Comparison of ENCODE assay signal across 10 cellular contexts in the genomic region with DNA sequence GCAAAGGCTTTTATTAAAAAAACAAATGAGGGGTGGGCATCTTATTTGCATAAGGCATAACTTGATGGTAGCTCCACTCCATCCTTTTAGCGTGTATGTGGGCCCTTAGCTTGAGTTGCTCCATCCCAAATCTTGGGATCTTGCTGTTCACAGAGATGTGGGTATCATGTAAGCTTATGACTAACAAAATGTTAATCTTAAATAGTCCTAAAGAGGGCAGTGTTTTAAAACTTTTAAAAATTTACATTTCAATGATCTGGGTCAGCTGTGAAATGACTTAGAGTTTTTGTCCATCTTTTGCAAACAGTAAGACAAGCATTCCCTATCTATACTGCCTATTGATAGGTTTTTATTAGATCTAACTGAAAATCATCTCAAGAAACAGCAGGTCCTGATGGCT.
DNase-seq lines count a peak whose midpoint lies in the region; ATAC-seq and TF ChIP-seq lines count a peak whose summit lies in the region.
"Had no signal": no experiment of that assay in that cellular context is flagged by ENCODE, and none has a peak within 500 bp of the region (broad histone marks: within the 10 kb centered on the region; RNA-seq: fewer than 3 reads in every experiment).

No MANE protein-coding gene starts in this region.

- intact Hi-C loops in right lobe of liver (cut with DNase I), result no loop called here

- CTCF ChIA-PET in activated naive CD4-positive, alpha-beta T cell treated with anti-CD3 and anti-CD28 coated beads, Interleukin-2, amount 10 ng/mL, durations not matched to agents 7 days and 5 days (lab: Charles Lee), result interaction anchor here (0.6 to 2.0 kb wide), 6 partner anchors 9 to 1194 kb away, joined by 3 to 7 read pairs (median 3); no protein-coding TSS in a partner anchor

- no peaks in the 10 kb centered on the region for H3K36me3 ChIP-seq in right lobe of liver
- H3K36me3 ChIP-seq: lower lobe of right lung had no signal

- peaks cover 0 to 3% (median 0%) of the 10 kb centered on the region in 4 donors for H3K9me3 ChIP-seq in right lobe of liver
- H3K9me3 ChIP-seq: lower lobe of right lung had no signal

- no peaks in the 10 kb centered on the region for H3K27me3 ChIP-seq in right lobe of liver

- H3K36me3 Mint-ChIP-seq in activated naive CD4-positive, alpha-beta T cell treated with anti-CD3 and anti-CD28 coated beads, Interleukin-2, amount 10 ng/mL, durations not matched to agents 7 days and 5 days, result no peaks in the 10 kb centered on the region

- no peak for TF ChIP-seq CTCF in right lobe of liver (IDR thresholded peaks at IDR 0.05)

- no peak overlapping the region for H3K4me3 Mint-ChIP-seq in activated naive CD4-positive, alpha-beta T cell treated with anti-CD3 and anti-CD28 coated beads, Interleukin-2, amount 10 ng/mL, durations not matched to agents 7 days and 5 days

- no peaks in the 10 kb centered on the region for H3K27me3 Mint-ChIP-seq in activated naive CD4-positive, alpha-beta T cell treated with anti-CD3 and anti-CD28 coated beads, Interleukin-2, amount 10 ng/mL, durations not matched to agents 7 days and 5 days

- H3K4me1 Mint-ChIP-seq in activated naive CD4-positive, alpha-beta T cell treated with anti-CD3 and anti-CD28 coated beads, Interleukin-2, amount 10 ng/mL, durations not matched to agents 7 days and 5 days, result no peaks in the 10 kb centered on the region

- no peak overlapping the region for H3K27ac Mint-ChIP-seq in activated naive CD4-positive, alpha-beta T cell treated with anti-CD3 and anti-CD28 coated beads, Interleukin-2, amount 10 ng/mL, durations not matched to agents 7 days and 5 days

- no peaks in the 10 kb centered on the region for H3K9me3 Mint-ChIP-seq in activated naive CD4-positive, alpha-beta T cell treated with anti-CD3 and anti-CD28 coated beads, Interleukin-2, amount 10 ng/mL, durations not matched to agents 7 days and 5 days

- no CpG with 5 or more reads among the region's 1 CpG for WGBS in right lobe of liver (ENCODE audit: insufficient coverage, low coverage, low lambda C conversion rate, missing lambda C conversion rate)

- DNase-seq in G401 (ENCODE audit: low spot score) (peak; percentile 8), SW480 (ENCODE audit: low spot score) (peak; percentile 42), right lobe of liver (no peak)
- no peak for DNase-seq in activated naive CD4-positive, alpha-beta T cell treated with anti-CD3 and anti-CD28 coated beads, Interleukin-2, amount 10 ng/mL, durations not matched to agents 7 days and 5 days
- DNase-seq in stimulated activated CD4-positive, alpha-beta T cell treated with anti-CD3 and anti-CD28 coated beads, Interleukin-12 subunit alpha, Interleukin-12 subunit beta, amount 100 ng/mL, for 4 hours, result no peak
- no peak for DNase-seq in stimulated activated CD4-positive, alpha-beta T cell treated with anti-CD3 and anti-CD28 coated beads, Interleukin-2, amount 100 ng/mL, for 48 hours
- DNase-seq: lower lobe of right lung had no signal

- H3K4me1 ChIP-seq in right lobe of liver, result no peaks in the 10 kb centered on the region
- H3K4me1 ChIP-seq: lower lobe of right lung had no signal

- in situ Hi-C loops in G401 (cut with HindIII; ENCODE audit: low sequenced_read_pairs), result no loop called here

- no peak overlapping the region for H3K4me3 ChIP-seq in right lobe of liver
- H3K4me3 ChIP-seq: lower lobe of right lung had no signal

- ATAC-seq in HG03565 (IDR thresholded peaks at IDR 0.05; ENCODE audit: unreplicated experiment) (peak; percentile 50), right lobe of liver (peak in 3 of 4 donors; percentile 47 to 56 (median 54)), HG03520 (IDR thresholded peaks at IDR 0.05; ENCODE audit: unreplicated experiment) (no peak)
- ATAC-seq: lower lobe of right lung, Panc1 had no signal

- no peak for TF ChIP-seq POLR2A in right lobe of liver (IDR thresholded peaks at IDR 0.05)

- H3K27ac ChIP-seq in right lobe of liver, result no peak overlapping the region
- H3K27ac ChIP-seq: lower lobe of right lung had no signal

Comparison
In these comparisons a context has a peak if more than half of its experiments do, and no peak if none do; other contexts are left out.
1. DNase-seq: peak in G401 (single experiment) and SW480 (single experiment); none in right lobe of liver (0 of 3), activated naive CD4-positive, alpha-beta T cell treated with anti-CD3 and anti-CD28 coated beads, Interleukin-2, amount 10 ng/mL, durations not matched to agents 7 days and 5 days (single experiment), stimulated activated CD4-positive, alpha-beta T cell treated with anti-CD3 and anti-CD28 coated beads, Interleukin-12 subunit alpha, Interleukin-12 subunit beta, amount 100 ng/mL, for 4 hours (single experiment) and stimulated activated CD4-positive, alpha-beta T cell treated with anti-CD3 and anti-CD28 coated beads, Interleukin-2, amount 100 ng/mL, for 48 hours (0 of 2).